Comparison of ENCODE assay signal across 8 cellular contexts in the genomic region with DNA sequence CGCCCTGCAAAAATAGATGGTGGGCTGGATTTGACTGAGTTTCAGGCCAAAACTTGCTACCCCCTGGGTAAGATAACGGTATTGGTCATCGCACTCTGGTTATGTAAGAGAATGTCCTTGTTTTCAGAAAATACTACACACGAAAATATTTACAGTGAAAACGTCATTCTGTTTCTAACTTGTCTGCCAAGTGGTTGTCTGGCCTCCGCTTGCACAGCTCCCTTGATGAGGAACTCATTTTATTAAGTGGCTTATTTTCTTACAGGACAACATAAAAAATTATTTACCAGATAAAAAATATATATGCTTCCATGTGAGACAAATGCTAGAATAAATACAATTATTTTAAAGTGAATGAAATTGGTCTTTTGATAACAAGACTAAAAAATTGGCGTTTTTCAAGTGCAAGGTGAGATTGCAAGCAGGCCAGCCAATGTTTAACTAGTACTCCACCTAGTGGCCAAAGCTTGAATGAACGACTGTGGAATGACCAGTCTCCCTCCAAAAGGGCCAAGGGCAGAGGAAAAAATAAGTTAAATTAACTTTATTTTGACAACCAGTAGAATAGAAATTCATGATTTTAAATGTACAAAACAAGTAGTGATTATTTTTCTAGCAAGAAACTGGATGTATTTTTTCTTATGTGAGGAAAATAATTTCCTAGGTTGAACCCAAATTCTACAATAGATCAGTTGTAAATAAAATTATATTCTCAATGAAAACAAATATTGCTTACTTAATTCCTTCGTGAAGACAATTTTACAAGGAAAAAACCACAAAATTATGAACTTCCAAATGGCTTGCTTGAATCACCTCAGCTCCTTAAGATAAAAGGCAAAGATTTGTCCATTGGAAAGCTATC.
A peak's percentile ranks its signal among the peaks of the same experiment; 100 is the strongest.
DNase-seq lines count a peak whose midpoint lies in the region; ATAC-seq, FAIRE-seq and TF ChIP-seq lines count a peak whose summit lies in the region.

No MANE protein-coding gene starts in this region.

- H3K27me3 Mint-ChIP-seq in activated B cell treated with CpG ODN at 0.5 μM for 24 hours: peaks cover 3% of the 10 kb centered on the region

- H3K36me3 Mint-ChIP-seq in activated B cell treated with CpG ODN at 0.5 μM for 24 hours (ENCODE audit: low read depth): no peaks in the 10 kb centered on the region

- no peaks in the 10 kb centered on the region for H3K9me3 Mint-ChIP-seq in activated B cell treated with CpG ODN at 0.5 μM for 24 hours

- no peak overlapping the region for H3K4me3 Mint-ChIP-seq in activated B cell treated with CpG ODN at 0.5 μM for 24 hours

- no peak for TF ChIP-seq CTCF in activated B cell treated with CpG ODN at 0.5 μM for 24 hours (IDR thresholded peaks at IDR 0.05)

- POLR2A ChIA-PET in activated B cell treated with CpG ODN at 0.5 μM for 24 hours (lab: Charles Lee): interaction anchor here (1.2 kb wide), 1 partner anchor 233 kb away, joined by 3 read pairs; no protein-coding TSS in a partner anchor

- ATAC-seq in GM21723 (IDR thresholded peaks at IDR 0.05; ENCODE audit: unreplicated experiment) (peak; percentile 69), activated B cell treated with CpG ODN at 0.5 μM for 24 hours (ENCODE audit: low read depth) (peak; percentile 62)

- H3K27ac Mint-ChIP-seq in activated B cell treated with CpG ODN at 0.5 μM for 24 hours: no peak overlapping the region

- no peaks in the 10 kb centered on the region for H3K4me1 Mint-ChIP-seq in activated B cell treated with CpG ODN at 0.5 μM for 24 hours

- intact Hi-C loops in activated B cell treated with CpG ODN at 0.5 μM for 24 hours (cut with micrococcal nuclease): loop anchor here (1.0 to 5.0 kb wide), 6 partner anchors 69 to 1630 kb away; no protein-coding TSS in a partner anchor

- FAIRE-seq in urothelium cell line (lab: Jason Lieb, UNC): no peak

- peak; percentile 13 for DNase-seq in NOMO-1 treated with DMSO at 0.1 percent for 48 hours (lab: John Stamatoyannopoulos, UW; ENCODE audit: unreplicated experiment)
- no peak for DNase-seq in NOMO-1 treated with dmso at 0.1 percent for 144 hours (lab: John Stamatoyannopoulos, UW; ENCODE audit: unreplicated experiment)
- peak; percentile 39 for DNase-seq in NCI-H1105 (lab: John Stamatoyannopoulos, UW)
- DNase-seq in activated B cell treated with CpG ODN at 0.5 μM for 24 hours: no peak
- peak; percentile 83 for DNase-seq in epidermal melanocyte (ENCODE audit: insufficient read length, low spot score)
- DNase-seq in myocyte (ENCODE audit: low read depth): peak; percentile 73
- peak; percentile 74 for DNase-seq in urothelium cell line (ENCODE audit: low spot score)

- CTCF ChIA-PET in activated B cell treated with CpG ODN at 0.5 μM for 24 hours (lab: Charles Lee): interaction anchor here (0.6 to 7.4 kb wide), 16 partner anchors 9 to 1631 kb away, joined by 3 to 103 read pairs (median 4); no protein-coding TSS in a partner anchor

Comparison
In these comparisons a context has a peak if more than half of its experiments do, and no peak if none do; other contexts are left out.
1. DNase-seq: peak in NOMO-1 treated with DMSO at 0.1 percent for 48 hours (single experiment), NCI-H1105 (single experiment), epidermal melanocyte (single experiment), myocyte (single experiment) and urothelium cell line (single experiment); none in NOMO-1 treated with dmso at 0.1 percent for 144 hours (single experiment) and activated B cell treated with CpG ODN at 0.5 μM for 24 hours (single experiment).